ENCODE assay signal across 10 cellular contexts in the genomic region with DNA sequence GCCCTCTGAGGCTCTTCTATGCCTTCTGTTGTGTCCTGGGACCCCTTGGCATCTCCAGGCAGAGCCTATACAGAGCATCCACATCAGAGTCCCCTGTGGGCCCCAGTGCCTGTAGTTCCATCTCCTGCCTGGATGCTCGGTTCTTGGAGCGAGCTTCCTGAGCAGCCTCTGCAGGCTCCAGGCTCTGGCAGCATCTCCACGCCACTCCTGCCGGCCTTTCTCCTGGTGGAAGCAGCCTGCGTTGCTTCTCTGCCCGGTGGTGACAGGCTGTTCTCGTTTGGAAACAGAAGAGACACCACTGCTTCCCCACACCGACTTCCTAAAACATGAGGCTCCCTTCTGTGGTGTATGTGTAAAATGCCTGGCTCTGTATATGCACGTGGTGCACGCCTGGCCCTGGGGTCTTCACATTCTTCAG. TPM values are rescaled to one million over a fixed set of nuclear protein-coding genes. Genes with fewer than 3 reads are reported as not detected.
DNase-seq lines count a peak whose midpoint lies in the region; ATAC-seq and TF ChIP-seq lines count a peak whose summit lies in the region.
"Had no signal": no experiment of that assay in that cellular context is flagged by ENCODE, and none has a peak within 500 bp of the region (broad histone marks: within the 10 kb centered on the region; RNA-seq: fewer than 3 reads in every experiment).

No MANE protein-coding gene starts in this region.

- intact Hi-C loops in CD4-positive, alpha-beta T cell (cut with DNase I, micrococcal nuclease) = no loop called here

- TF ChIP-seq CTCF in CD4-positive, alpha-beta T cell (IDR thresholded peaks at IDR 0.05) = no peak
- TF ChIP-seq CTCF in HFFc6 (IDR thresholded peaks at IDR 0.05) = peak; percentile 25; the same call in 1 of the 2 replicates
- TF ChIP-seq CTCF in choroid plexus epithelial cell (conservative IDR thresholded peaks at IDR 0.05; ENCODE audit: low read depth, low read length) = peak; percentile 9
- peak in 2 of 3 experiments; percentile 9 for TF ChIP-seq CTCF in nephron (IDR thresholded peaks at IDR 0.05; ENCODE audit: unreplicated experiment in 3 of 3)

- H3K27me3 ChIP-seq in CD4-positive, alpha-beta T cell (ENCODE audit: control insufficient read depth, insufficient read depth, low read length) = no peaks in the 10 kb centered on the region

- H3K27ac Mint-ChIP-seq in CD4-positive, alpha-beta T cell = peak overlapping the region; percentile 47
- H3K27ac Mint-ChIP-seq in HFFc6 (peak overlapping the region; percentile 49; the same call in 1 of the 2 replicates), nephron (peak overlapping the region in 2 of 3 experiments; percentile 10 to 43)

- H3K9me3 ChIP-seq in CD4-positive, alpha-beta T cell (ENCODE audit: control insufficient read depth, low read length) = peaks cover 16% of the 10 kb centered on the region

- peaks cover 4% of the 10 kb centered on the region for H3K9me3 Mint-ChIP-seq in CD4-positive, alpha-beta T cell
- H3K9me3 Mint-ChIP-seq in HFFc6 (peaks cover 15% of the 10 kb centered on the region), nephron (peaks cover 29% of the 10 kb centered on the region)

- POLR2A ChIA-PET in CD4-positive, alpha-beta T cell (lab: Charles Lee) = no interaction called here

- no peak overlapping the region for H3K27ac ChIP-seq in CD4-positive, alpha-beta T cell (ENCODE audit: low read depth, low read length)
- H3K27ac ChIP-seq: KMS-11 had no signal

- DNase-seq in CD4-positive, alpha-beta T cell = no peak
- DNase-seq in HFFc6 (no peak), choroid plexus epithelial cell (ENCODE audit: low read depth) (peak; percentile 39), NCI-H774 (lab: John Stamatoyannopoulos, UW) (no peak), NAMALWA (ENCODE audit: low spot score) (no peak)
- DNase-seq: NCI-H2171 treated with DMSO at 0.1 percent for 48 hours had no signal

- no peak overlapping the region for H3K4me3 ChIP-seq in choroid plexus epithelial cell (ENCODE audit: low read depth, low read length)

- ATAC-seq in CD4-positive, alpha-beta T cell (ENCODE audit: poor library complexity) = no peak
- ATAC-seq in HG02973 (IDR thresholded peaks at IDR 0.05; ENCODE audit: unreplicated experiment) = no peak
- ATAC-seq in GM21786 (IDR thresholded peaks at IDR 0.05; ENCODE audit: unreplicated experiment) = no peak

- no peaks in the 10 kb centered on the region for H3K27me3 Mint-ChIP-seq in CD4-positive, alpha-beta T cell
- H3K27me3 Mint-ChIP-seq in HFFc6 (ENCODE audit: insufficient read depth) (no peaks in the 10 kb centered on the region; the same call in 1 of the 2 replicates), nephron (ENCODE audit: low read depth) (peaks cover 10% of the 10 kb centered on the region)

- peaks cover 28% of the 10 kb centered on the region for H3K36me3 Mint-ChIP-seq in CD4-positive, alpha-beta T cell (ENCODE audit: low read depth)
- peaks cover 22% of the 10 kb centered on the region for H3K36me3 Mint-ChIP-seq in HFFc6 (ENCODE audit: low read depth)
- H3K36me3 Mint-ChIP-seq in nephron (ENCODE audit: low read depth) = peaks cover 35% of the 10 kb centered on the region

- no peak overlapping the region for H3K4me3 Mint-ChIP-seq in CD4-positive, alpha-beta T cell
- H3K4me3 Mint-ChIP-seq in HFFc6 (no peak overlapping the region), nephron (no peak overlapping the region)

- H3K4me1 Mint-ChIP-seq in CD4-positive, alpha-beta T cell (ENCODE audit: low read depth) = peaks cover 64% of the 10 kb centered on the region
- H3K4me1 Mint-ChIP-seq in HFFc6 (ENCODE audit: low read depth) (peaks cover 46% of the 10 kb centered on the region), nephron (peaks cover 56% of the 10 kb centered on the region)

- CTCF ChIA-PET in CD4-positive, alpha-beta T cell (lab: Charles Lee) = no interaction called here

RNA-seq across cellular contexts. Expression of gene BCR, which starts 52.8 kb away (rescaled TPM):
- 10 to 100 TPM; 60.0 to 64.8 TPM for total RNA-seq in CD4-positive, alpha-beta T cell
- 10 to 100 TPM; 28.0 to 41.3 (median 31.3) TPM for total RNA-seq in HFFc6 (2021; fragmentation: NEBNext Ultra II Directional; extraction: Animal tissue kit (Norgen Biotek cat#: 25700))
